8 cellular contexts compared by ENCODE assay signal in genomic region chr10:28177944-28178637, GRCh38.
A peak's percentile ranks its signal among the peaks of the same experiment; 100 is the strongest.
DNase-seq lines count a peak whose midpoint lies in the region; ATAC-seq and FAIRE-seq lines count a peak whose summit lies in the region.

No MANE protein-coding gene starts in this region.

- POLR2A ChIA-PET in activated naive CD8-positive, alpha-beta T cell treated with anti-CD3 and anti-CD28 coated beads, Interleukin-2, amount 10 ng/mL, durations not matched to agents 7 days and 5 days (lab: Charles Lee): interaction anchor here (0.6 kb wide), 1 partner anchor 220 kb away, joined by 3 read pairs; no protein-coding TSS in a partner anchor

- H3K27me3 ChIP-seq in muscle layer of colon (ENCODE audit: control insufficient read depth in 1 of 2, insufficient read depth in 2 of 2, low read length in 2 of 2): no peaks in the 10 kb centered on the region

- H3K27ac ChIP-seq in muscle layer of colon (ENCODE audit: low read depth, low read length): no peak overlapping the region

- FAIRE-seq in urothelium cell line (lab: Jason Lieb, UNC): no peak

- H3K9ac ChIP-seq in muscle layer of colon (ENCODE audit: low read length): peak overlapping the region; percentile 1

- H3K9me3 ChIP-seq in muscle layer of colon (ENCODE audit: low read length): no peaks in the 10 kb centered on the region

- peaks cover 31% of the 10 kb centered on the region for H3K4me1 ChIP-seq in muscle layer of colon (ENCODE audit: insufficient read depth, low read length)

- H3K36me3 ChIP-seq in muscle layer of colon (ENCODE audit: insufficient read depth, low read length): no peaks in the 10 kb centered on the region

- peaks cover 16% of the 10 kb centered on the region for H3K4me1 Mint-ChIP-seq in activated naive CD8-positive, alpha-beta T cell treated with anti-CD3 and anti-CD28 coated beads, Interleukin-2, amount 10 ng/mL, durations not matched to agents 7 days and 5 days

- H3K4me3 ChIP-seq in muscle layer of colon (ENCODE audit: low read depth in 1 of 2, low read length in 2 of 2): peak overlapping the region in 1 of 2 donors; percentile 26

- no peaks in the 10 kb centered on the region for H3K9me3 Mint-ChIP-seq in activated naive CD8-positive, alpha-beta T cell treated with anti-CD3 and anti-CD28 coated beads, Interleukin-2, amount 10 ng/mL, durations not matched to agents 7 days and 5 days

- H3K4me3 Mint-ChIP-seq in activated naive CD8-positive, alpha-beta T cell treated with anti-CD3 and anti-CD28 coated beads, Interleukin-2, amount 10 ng/mL, durations not matched to agents 7 days and 5 days: peak overlapping the region; percentile 88

- ATAC-seq in HG03442 (IDR thresholded peaks at IDR 0.05; ENCODE audit: unreplicated experiment): peak; percentile 60
- ATAC-seq in activated naive CD8-positive, alpha-beta T cell treated with anti-CD3 and anti-CD28 coated beads, Interleukin-2, amount 10 ng/mL, durations not matched to agents 7 days and 5 days (ENCODE audit: low read depth): peak; percentile 72
- ATAC-seq in HG03039 (IDR thresholded peaks at IDR 0.05; ENCODE audit: unreplicated experiment): no peak
- ATAC-seq in HG02970 (IDR thresholded peaks at IDR 0.05; ENCODE audit: low FRiP score, unreplicated experiment): no peak

- H3K27ac Mint-ChIP-seq in activated naive CD8-positive, alpha-beta T cell treated with anti-CD3 and anti-CD28 coated beads, Interleukin-2, amount 10 ng/mL, durations not matched to agents 7 days and 5 days: peak overlapping the region; percentile 94

- H3K27me3 Mint-ChIP-seq in activated naive CD8-positive, alpha-beta T cell treated with anti-CD3 and anti-CD28 coated beads, Interleukin-2, amount 10 ng/mL, durations not matched to agents 7 days and 5 days: no peaks in the 10 kb centered on the region

- DNase-seq in activated CD4-positive, alpha-beta T cell treated with anti-CD3 and anti-CD28 coated beads for 4 hours: peak; percentile 2 to 13
- no peak for DNase-seq in activated CD4-positive, alpha-beta T cell treated with anti-CD3 and anti-CD28 coated beads, Interleukin-2, amount 50 U/mL, for 4 hours
- peak; percentile 33 for DNase-seq in activated naive CD8-positive, alpha-beta T cell treated with anti-CD3 and anti-CD28 coated beads, Interleukin-2, amount 10 ng/mL, durations not matched to agents 7 days and 5 days
- DNase-seq in urothelium cell line (ENCODE audit: low spot score): no peak

- peaks cover 1% of the 10 kb centered on the region for H3K36me3 Mint-ChIP-seq in activated naive CD8-positive, alpha-beta T cell treated with anti-CD3 and anti-CD28 coated beads, Interleukin-2, amount 10 ng/mL, durations not matched to agents 7 days and 5 days

Comparison
In these comparisons a context has a peak if more than half of its experiments do, and no peak if none do; other contexts are left out.
1. DNase-seq: peak in activated CD4-positive, alpha-beta T cell treated with anti-CD3 and anti-CD28 coated beads for 4 hours (2 of 2) and activated naive CD8-positive, alpha-beta T cell treated with anti-CD3 and anti-CD28 coated beads, Interleukin-2, amount 10 ng/mL, durations not matched to agents 7 days and 5 days (single experiment); none in activated CD4-positive, alpha-beta T cell treated with anti-CD3 and anti-CD28 coated beads, Interleukin-2, amount 50 U/mL, for 4 hours (0 of 2) and urothelium cell line (single experiment).
2. ATAC-seq: peak in HG03442 (single experiment) and activated naive CD8-positive, alpha-beta T cell treated with anti-CD3 and anti-CD28 coated beads, Interleukin-2, amount 10 ng/mL, durations not matched to agents 7 days and 5 days (single experiment); none in HG03039 (single experiment) and HG02970 (single experiment).